ENCODE assay signal across 6 cellular contexts in the genomic region with DNA sequence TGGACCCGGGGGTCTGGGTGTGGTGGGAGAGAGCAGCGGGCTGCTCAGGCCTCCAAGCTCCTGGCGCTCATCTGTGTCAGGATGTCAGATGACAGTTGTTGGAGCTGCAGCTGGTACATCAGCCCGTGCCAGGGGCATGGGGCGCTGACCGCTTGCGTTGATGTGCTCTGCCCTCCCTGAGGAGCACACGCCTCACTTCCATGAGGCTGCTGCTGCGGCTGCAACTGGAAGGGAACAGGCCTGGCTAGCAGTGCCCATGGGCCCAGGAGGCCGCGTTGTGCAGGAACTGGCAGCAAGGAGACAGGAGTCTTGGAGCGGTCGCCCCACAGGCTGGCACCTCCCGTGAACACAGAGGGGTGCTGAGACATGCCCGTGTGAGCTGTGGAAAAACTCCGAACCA.
"Had no signal": no experiment of that assay in that cellular context is flagged by ENCODE, and none has a peak within 500 bp of the region (broad histone marks: within the 10 kb centered on the region; RNA-seq: fewer than 3 reads in every experiment).

No MANE protein-coding gene starts in this region.

- H3K4me2 ChIP-seq: GM23338 had no signal

- H3K4me3 ChIP-seq: GM23338 had no signal

- H3K4me1 Mint-ChIP-seq: IgD-negative memory B cell had no signal

- H2AFZ ChIP-seq: GM23338 had no signal

- DNase-seq: H9, HCEC 1CT had no signal

- H3K27ac ChIP-seq: HL-60 had no signal

- ATAC-seq: GM23338, HepG2 had no signal

- H3K27ac Mint-ChIP-seq: GM23338, H9, IgD-negative memory B cell had no signal

- H3K27me3 Mint-ChIP-seq: IgD-negative memory B cell had no signal

- H3K4me3 Mint-ChIP-seq: GM23338, H9, IgD-negative memory B cell had no signal
